ENCODE assay signal across 8 cellular contexts in genomic region chr3:125916376-125916978, GRCh38. TPM values are rescaled to one million over a fixed set of nuclear protein-coding genes. Genes with fewer than 3 reads are reported as not detected.
DNase-seq lines count a peak whose midpoint lies in the region; ATAC-seq and TF ChIP-seq lines count a peak whose summit lies in the region.

No MANE protein-coding gene starts in this region.

- H3K4me3 Mint-ChIP-seq in CD4-positive, CD25-positive, alpha-beta regulatory T cell: peak overlapping the region; percentile 83 to 99 (median 92)
- H3K4me3 Mint-ChIP-seq in activated B cell treated with CpG ODN at 0.5 μM for 24 hours: peak overlapping the region; percentile 90

- H3K36me3 ChIP-seq in CD4-positive, CD25-positive, alpha-beta regulatory T cell (ENCODE audit: control insufficient read depth, insufficient read depth, low read length): no peaks in the 10 kb centered on the region
- H3K36me3 ChIP-seq in liver (ENCODE audit: control insufficient read depth in 4 of 4, insufficient read depth in 3 of 4, low read depth in 1 of 4, low read length in 3 of 4): no peaks in the 10 kb centered on the region

- CTCF ChIA-PET in activated B cell treated with CpG ODN at 0.5 μM for 24 hours (lab: Charles Lee): no interaction called here

- peak overlapping the region; percentile 85 to 98 (median 97) for H3K27ac Mint-ChIP-seq in CD4-positive, CD25-positive, alpha-beta regulatory T cell
- peak overlapping the region; percentile 90 for H3K27ac Mint-ChIP-seq in activated B cell treated with CpG ODN at 0.5 μM for 24 hours

- peak; percentile 54 to 58 for TF ChIP-seq RAD21 in liver (IDR thresholded peaks at IDR 0.05)

- peaks cover 0 to 24% (median 12%) of the 10 kb centered on the region in 4 donors for H3K4me1 Mint-ChIP-seq in CD4-positive, CD25-positive, alpha-beta regulatory T cell
- peaks cover 11% of the 10 kb centered on the region for H3K4me1 Mint-ChIP-seq in activated B cell treated with CpG ODN at 0.5 μM for 24 hours

- intact Hi-C loops in activated B cell treated with CpG ODN at 0.5 μM for 24 hours (cut with micrococcal nuclease): loop anchor here (1.0 to 5.0 kb wide), 12 partner anchors 74 to 1756 kb away; partner anchors contain the start of genes ABTB1, CHCHD6, KLF15 and OSBPL11

- WGBS in liver: under 1% methylated on average over 58 of the region's 58 CpGs

- no peaks in the 10 kb centered on the region for H3K9me3 ChIP-seq in CD4-positive, CD25-positive, alpha-beta regulatory T cell (ENCODE audit: control insufficient read depth in 2 of 2, low read length in 2 of 2)
- H3K9me3 ChIP-seq in liver (ENCODE audit: control insufficient read depth in 4 of 4, low read length in 3 of 4): no peaks in the 10 kb centered on the region

- TF ChIP-seq CTCF in activated B cell treated with CpG ODN at 0.5 μM for 24 hours (IDR thresholded peaks at IDR 0.05): no peak
- peak; percentile 21 for TF ChIP-seq CTCF in liver (IDR thresholded peaks at IDR 0.05; ENCODE audit: low read depth, low read length, missing input control)

- H3K36me3 Mint-ChIP-seq in CD4-positive, CD25-positive, alpha-beta regulatory T cell: no peaks in the 10 kb centered on the region
- peaks cover 3% of the 10 kb centered on the region for H3K36me3 Mint-ChIP-seq in activated B cell treated with CpG ODN at 0.5 μM for 24 hours (ENCODE audit: low read depth)

- H3K27ac ChIP-seq in CD4-positive, CD25-positive, alpha-beta regulatory T cell (ENCODE audit: insufficient read depth, low read length, poor library complexity, severe bottlenecking): peak overlapping the region; percentile 86
- peak overlapping the region; percentile 40 to 46 for H3K27ac ChIP-seq in liver (ENCODE audit: low read depth in 1 of 2, low read length in 2 of 2)

- H3K9ac ChIP-seq in liver (ENCODE audit: low read depth in 1 of 2, low read length in 2 of 2): no peak overlapping the region

- H3K27me3 Mint-ChIP-seq in CD4-positive, CD25-positive, alpha-beta regulatory T cell: no peaks in the 10 kb centered on the region
- no peaks in the 10 kb centered on the region for H3K27me3 Mint-ChIP-seq in activated B cell treated with CpG ODN at 0.5 μM for 24 hours

- DNase-seq in CD4-positive, CD25-positive, alpha-beta regulatory T cell: peak; percentile 92 to 95 (median 95)
- peak; percentile 66 for DNase-seq in GM19238 (ENCODE audit: insufficient read length, low spot score)
- DNase-seq in NCI-H2227 treated with DMSO at 0.1 percent for 48 hours (lab: John Stamatoyannopoulos, UW): peak; percentile 85
- peak; percentile 91 for DNase-seq in activated B cell treated with CpG ODN at 0.5 μM for 24 hours
- peak; percentile 80 to 94 for DNase-seq in dermis microvascular lymphatic vessel endothelial cell (ENCODE audit: low read depth in 2 of 2)
- DNase-seq in stimulated activated CD4-positive, alpha-beta T cell treated with anti-CD3 and anti-CD28 coated beads, Interleukin-4, amount 100 ng/mL, for 48 hours (ENCODE audit: low read depth in 2 of 2): peak; percentile 90 to 97

- H3K9me3 Mint-ChIP-seq in CD4-positive, CD25-positive, alpha-beta regulatory T cell: no peaks in the 10 kb centered on the region
- H3K9me3 Mint-ChIP-seq in activated B cell treated with CpG ODN at 0.5 μM for 24 hours: no peaks in the 10 kb centered on the region

- no peaks in the 10 kb centered on the region for H3K27me3 ChIP-seq in CD4-positive, CD25-positive, alpha-beta regulatory T cell (ENCODE audit: control insufficient read depth, insufficient read depth, low read length)
- H3K27me3 ChIP-seq in liver (ENCODE audit: control insufficient read depth in 4 of 4, insufficient read depth in 4 of 4, low read length in 3 of 4): no peaks in the 10 kb centered on the region

- H3K4me3 ChIP-seq in CD4-positive, CD25-positive, alpha-beta regulatory T cell (ENCODE audit: low read depth, low read length): peak overlapping the region; percentile 37
- peak overlapping the region; percentile 20 to 69 (median 51) for H3K4me3 ChIP-seq in liver (ENCODE audit: low read depth in 1 of 3, low read length in 3 of 3)

- peak; percentile 85 to 91 for ATAC-seq in CD4-positive, CD25-positive, alpha-beta regulatory T cell (ENCODE audit: low read depth in 2 of 2)
- peak; percentile 83 for ATAC-seq in HG03342 (IDR thresholded peaks at IDR 0.05; ENCODE audit: unreplicated experiment)
- ATAC-seq in activated B cell treated with CpG ODN at 0.5 μM for 24 hours (ENCODE audit: low read depth): peak; percentile 90

- POLR2A ChIA-PET in activated B cell treated with CpG ODN at 0.5 μM for 24 hours (lab: Charles Lee): interaction anchor here (0.6 kb wide), 1 partner anchor 192 kb away, joined by 3 read pairs; no protein-coding TSS in a partner anchor

- H3K4me1 ChIP-seq in CD4-positive, CD25-positive, alpha-beta regulatory T cell (ENCODE audit: control insufficient read depth, insufficient read depth, low read length, poor library complexity, severe bottlenecking): peaks cover 8% of the 10 kb centered on the region
- H3K4me1 ChIP-seq in liver (ENCODE audit: control insufficient read depth in 4 of 4, insufficient read depth in 4 of 4, low read length in 3 of 4): peaks cover 0 to 10% (median 6%) of the 10 kb centered on the region in 4 donors

TF ChIP-seq in liver, 16 proteins besides CTCF, POLR2A, EP300 and RAD21:
- TF ChIP-seq RXRA (IDR thresholded peaks at IDR 0.05) (no peak), YY1 (IDR thresholded peaks at IDR 0.05) (peak; percentile 80), REST (IDR thresholded peaks at IDR 0.05) (no peak), TAF1 (conservative IDR thresholded peaks at IDR 0.05) (no peak), NR2F2 (IDR thresholded peaks at IDR 0.05) (no peak), EGR1 (IDR thresholded peaks at IDR 0.05; ENCODE audit: low read depth in 2 of 2) (peak; percentile 37 to 82), ATF3 (IDR thresholded peaks at IDR 0.05) (no peak), HNF4G (IDR thresholded peaks at IDR 0.05) (no peak), SP1 (IDR thresholded peaks at IDR 0.05) (no peak), FOXA1 (IDR thresholded peaks at IDR 0.05) (no peak), ZBTB33 (IDR thresholded peaks at IDR 0.05) (no peak), JUND (IDR thresholded peaks at IDR 0.05) (no peak), GABPA (IDR thresholded peaks at IDR 0.05 in 1 of 2, conservative IDR thresholded peaks at IDR 0.05 in 1 of 2) (peak in 1 of 2 donors; percentile 24), HNF4A (conservative IDR thresholded peaks at IDR 0.05) (no peak), FOXA2 (IDR thresholded peaks at IDR 0.05) (no peak), MAX (IDR thresholded peaks at IDR 0.05) (no peak)

RNA-seq across cellular contexts. Expression of gene ROPN1B, which starts 52.5 kb away (rescaled TPM):
- not detected for total RNA-seq in CD4-positive, CD25-positive, alpha-beta regulatory T cell
- polyA plus RNA-seq in CD4-positive, CD25-positive, alpha-beta regulatory T cell: under 1 TPM in 1 of 4 donors, not detected in 3; 0.12 TPM
- total RNA-seq in activated B cell treated with CpG ODN at 0.5 μM for 24 hours (not detected in 2 replicates), dermis microvascular lymphatic vessel endothelial cell (not detected in 2 replicates), liver (under 1 TPM in 1 of 2 donors, not detected in 1; 0.84 TPM)
- polyA plus RNA-seq in liver: under 1 TPM; 0.69 to 0.72 TPM

Comparison
In these comparisons a context has a peak if more than half of its experiments do, and no peak if none do; other contexts are left out.
1. Peak in every context shown above with its lines: DNase-seq, ATAC-seq, H3K4me3 ChIP-seq and H3K27ac ChIP-seq.